In genomic region chr3:170128259-170128976, GRCh38 we compare ENCODE assay signal across 8 cellular contexts. TPM values are rescaled to one million over a fixed set of nuclear protein-coding genes. Genes with fewer than 3 reads are reported as not detected.
DNase-seq lines count a peak whose midpoint lies in the region; ATAC-seq and TF ChIP-seq lines count a peak whose summit lies in the region.

No MANE protein-coding gene starts in this region.

- CTCF ChIA-PET in activated CD4-positive, alpha-beta T cell treated with anti-CD3 and anti-CD28 coated beads for 36 hours (lab: Charles Lee) = interaction anchor here (0.7 to 1.6 kb wide), 6 partner anchors 11 to 1241 kb away, joined by 3 to 5 read pairs (median 3); no protein-coding TSS in a partner anchor

- ATAC-seq in activated CD4-positive, alpha-beta T cell treated with anti-CD3 and anti-CD28 coated beads for 36 hours = peak; percentile 11
- ATAC-seq in HG02852 (IDR thresholded peaks at IDR 0.05; ENCODE audit: unreplicated experiment) = peak; percentile 94
- ATAC-seq in left lobe of liver = peak; percentile 24

- TF ChIP-seq POLR2A in esophagus squamous epithelium (IDR thresholded peaks at IDR 0.05) = no peak

- peaks cover 38% of the 10 kb centered on the region for H3K36me3 Mint-ChIP-seq in activated CD4-positive, alpha-beta T cell treated with anti-CD3 and anti-CD28 coated beads for 36 hours (ENCODE audit: low read depth)

- no peaks in the 10 kb centered on the region for H3K4me1 ChIP-seq in esophagus squamous epithelium

- H3K4me1 Mint-ChIP-seq in activated CD4-positive, alpha-beta T cell treated with anti-CD3 and anti-CD28 coated beads for 36 hours = peaks cover 27% of the 10 kb centered on the region

- no peak overlapping the region for H3K27ac ChIP-seq in esophagus squamous epithelium

- no peak overlapping the region for H3K4me3 ChIP-seq in esophagus squamous epithelium

- peaks cover under 1% of the 10 kb centered on the region for H3K9me3 Mint-ChIP-seq in activated CD4-positive, alpha-beta T cell treated with anti-CD3 and anti-CD28 coated beads for 36 hours (ENCODE audit: low read depth)

- no peak for TF ChIP-seq CTCF in esophagus squamous epithelium (IDR thresholded peaks at IDR 0.05)

- peak; percentile 32 for DNase-seq in activated CD4-positive, alpha-beta T cell treated with anti-CD3 and anti-CD28 coated beads for 36 hours
- DNase-seq in activated CD4-positive, alpha-beta T cell treated with anti-CD3 and anti-CD28 coated beads for 4 hours = no peak
- DNase-seq in NCI-H69 (lab: John Stamatoyannopoulos, UW) = peak; percentile 96
- DNase-seq in left lobe of liver (ENCODE audit: low spot score) = no peak
- no peak for DNase-seq in occipital lobe (lab: John Stamatoyannopoulos, UW)
- no peak for DNase-seq in HuH-7 (ENCODE audit: low spot score)
- DNase-seq in esophagus squamous epithelium (lab: John Stamatoyannopoulos, UW) = no peak

- intact Hi-C loops in activated CD4-positive, alpha-beta T cell treated with anti-CD3 and anti-CD28 coated beads for 36 hours (cut with DNase I, micrococcal nuclease) = no loop called here
- intact Hi-C loops in esophagus squamous epithelium (cut with DNase I) = no loop called here

- H3K4me3 Mint-ChIP-seq in activated CD4-positive, alpha-beta T cell treated with anti-CD3 and anti-CD28 coated beads for 36 hours = no peak overlapping the region

- H3K9me3 ChIP-seq in esophagus squamous epithelium = peaks cover 0 to 7% (median 0%) of the 10 kb centered on the region in 3 donors

- WGBS in esophagus squamous epithelium, 2 donors = 71 to 78% methylated on average over 4 of the region's 4 CpGs

- no peaks in the 10 kb centered on the region for H3K27me3 Mint-ChIP-seq in activated CD4-positive, alpha-beta T cell treated with anti-CD3 and anti-CD28 coated beads for 36 hours

- H3K36me3 ChIP-seq in esophagus squamous epithelium = peaks cover 9 to 79% (median 12%) of the 10 kb centered on the region in 3 donors

- no peaks in the 10 kb centered on the region for H3K27me3 ChIP-seq in esophagus squamous epithelium

- H3K27ac Mint-ChIP-seq in activated CD4-positive, alpha-beta T cell treated with anti-CD3 and anti-CD28 coated beads for 36 hours = peak overlapping the region; percentile 78

- POLR2A ChIA-PET in activated CD4-positive, alpha-beta T cell treated with anti-CD3 and anti-CD28 coated beads for 36 hours (lab: Charles Lee) = interaction anchor here (0.7 kb wide), 1 partner anchor 11 kb away, joined by 3 read pairs; no protein-coding TSS in a partner anchor

RNA-seq across cellular contexts. Expression of gene PHC3, which starts 53.1 kb away (rescaled TPM):
- total RNA-seq in activated CD4-positive, alpha-beta T cell treated with anti-CD3 and anti-CD28 coated beads for 36 hours = 10 to 100 TPM; 47.6 to 83.9 TPM
- total RNA-seq in left lobe of liver (17.6 TPM), occipital lobe (55.2 TPM), esophagus squamous epithelium (10 to 100 TPM; 22.1 to 47.7 (median 25.4) TPM)

Comparison
In these comparisons a context has a peak if more than half of its experiments do, and no peak if none do; other contexts are left out.
1. DNase-seq: peak in activated CD4-positive, alpha-beta T cell treated with anti-CD3 and anti-CD28 coated beads for 36 hours (single experiment) and NCI-H69 (single experiment); none in activated CD4-positive, alpha-beta T cell treated with anti-CD3 and anti-CD28 coated beads for 4 hours (0 of 2), left lobe of liver (single experiment), occipital lobe (single experiment), HuH-7 (single experiment) and esophagus squamous epithelium (single experiment).
2. ATAC-seq: peak in every context shown above with its lines; median percentile 94 in HG02852; 24 in left lobe of liver; 11 in activated CD4-positive, alpha-beta T cell treated with anti-CD3 and anti-CD28 coated beads for 36 hours.